ENCODE assay signal across 1 cellular context in the genomic region with DNA sequence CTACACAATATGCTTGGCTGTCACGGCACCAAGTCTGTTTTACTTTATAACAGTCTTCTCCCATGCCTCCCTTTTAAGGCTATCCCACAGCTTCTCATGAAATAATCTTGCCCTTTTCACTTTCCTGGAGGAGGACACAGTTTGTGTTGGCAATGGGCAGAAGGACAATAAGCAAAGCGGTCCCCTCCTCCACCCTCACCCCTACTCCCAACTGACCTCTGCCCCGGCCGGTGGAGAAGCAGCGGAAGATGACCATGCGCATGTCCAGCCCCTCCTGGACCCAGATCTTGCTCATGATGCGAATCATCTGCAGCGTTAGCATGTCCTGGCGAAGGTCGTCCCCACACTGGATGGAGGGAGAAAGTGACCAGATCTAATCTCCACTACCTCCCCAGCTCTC.
TF ChIP-seq lines count a peak whose summit lies in the region.

No MANE protein-coding gene starts in this region.

TF ChIP-seq in SK-N-SH, 30 proteins besides CTCF, POLR2A, EP300 and RAD21:
- TF ChIP-seq, protein P1, sequence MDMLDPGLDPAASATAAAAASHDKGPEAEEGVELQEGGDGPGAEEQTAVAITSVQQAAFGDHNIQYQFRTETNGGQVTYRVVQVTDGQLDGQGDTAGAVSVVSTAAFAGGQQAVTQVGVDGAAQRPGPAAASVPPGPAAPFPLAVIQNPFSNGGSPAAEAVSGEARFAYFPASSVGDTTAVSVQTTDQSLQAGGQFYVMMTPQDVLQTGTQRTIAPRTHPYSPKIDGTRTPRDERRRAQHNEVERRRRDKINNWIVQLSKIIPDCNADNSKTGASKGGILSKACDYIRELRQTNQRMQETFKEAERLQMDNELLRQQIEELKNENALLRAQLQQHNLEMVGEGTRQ (IDR thresholded peaks at IDR 0.05; ENCODE audit: borderline replicate concordance, low read depth, low read length): no peak
- TF ChIP-seq RXRA (IDR thresholded peaks at IDR 0.05; ENCODE audit: borderline replicate concordance, low read depth) (no peak), YY1 (IDR thresholded peaks at IDR 0.05; ENCODE audit: low read depth) (no peak), EZH2phosphoT487 (IDR thresholded peaks at IDR 0.05; ENCODE audit: borderline replicate concordance, low read depth) (no peak), FOXM1 (IDR thresholded peaks at IDR 0.05; ENCODE audit: low read depth) (no peak), CHD2 (IDR thresholded peaks at IDR 0.05; ENCODE audit: low read length, partially characterized antibody) (no peak), FOXJ3 (CRISPR knock-in tag; IDR thresholded peaks at IDR 0.05) (no peak)
- TF ChIP-seq, protein P2, sequence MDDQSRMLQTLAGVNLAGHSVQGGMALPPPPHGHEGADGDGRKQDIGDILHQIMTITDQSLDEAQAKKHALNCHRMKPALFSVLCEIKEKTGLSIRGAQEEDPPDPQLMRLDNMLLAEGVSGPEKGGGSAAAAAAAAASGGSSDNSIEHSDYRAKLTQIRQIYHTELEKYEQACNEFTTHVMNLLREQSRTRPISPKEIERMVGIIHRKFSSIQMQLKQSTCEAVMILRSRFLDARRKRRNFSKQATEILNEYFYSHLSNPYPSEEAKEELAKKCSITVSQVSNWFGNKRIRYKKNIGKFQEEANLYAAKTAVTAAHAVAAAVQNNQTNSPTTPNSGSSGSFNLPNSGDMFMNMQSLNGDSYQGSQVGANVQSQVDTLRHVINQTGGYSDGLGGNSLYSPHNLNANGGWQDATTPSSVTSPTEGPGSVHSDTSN (IDR thresholded peaks at IDR 0.05): no peak
